In the genomic region with DNA sequence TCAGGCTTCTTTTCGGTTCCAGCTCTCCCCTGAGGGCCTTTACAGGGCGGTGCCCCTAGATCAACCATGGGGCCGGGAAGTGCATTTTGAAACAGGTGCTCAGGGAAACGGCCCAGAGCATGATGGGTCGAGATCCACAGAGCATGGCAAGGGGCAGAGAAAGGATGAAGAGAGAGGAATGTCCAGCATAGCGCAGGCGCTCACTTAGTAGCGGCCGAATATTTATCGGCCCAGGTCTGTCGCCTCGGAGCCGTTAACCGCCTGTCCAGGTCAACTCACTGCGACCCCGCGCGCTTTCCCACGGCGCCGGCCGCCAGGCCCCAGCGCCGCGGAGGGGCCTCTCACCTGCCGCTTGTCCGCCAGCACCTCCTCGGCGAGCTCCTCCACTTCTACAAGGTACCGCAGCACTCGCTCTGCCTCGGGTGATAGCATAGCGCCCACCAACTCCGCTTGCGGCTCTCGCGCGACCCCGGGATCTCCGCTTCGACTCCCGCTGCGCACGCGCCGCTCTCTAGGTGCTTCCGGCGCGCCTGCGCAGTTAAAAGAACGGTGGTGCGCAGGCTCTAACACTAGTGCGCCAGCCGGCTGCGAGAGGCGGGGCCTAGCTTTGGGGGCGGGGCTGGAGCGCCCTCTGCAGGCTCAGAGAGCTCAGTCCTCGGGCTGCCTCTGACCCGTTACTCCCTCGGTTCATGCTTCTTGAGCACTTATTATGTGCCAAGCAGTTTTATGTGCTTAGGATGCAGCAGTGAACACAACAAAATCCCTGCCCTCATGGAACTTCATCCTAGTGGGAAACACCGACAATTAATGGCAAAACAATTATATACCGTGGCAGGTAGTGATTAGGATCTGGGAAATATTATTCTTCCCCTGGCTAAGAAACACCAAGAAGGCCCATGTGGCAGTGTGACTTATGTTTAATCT, we compare ENCODE assay signal across 8 cellular contexts. TPM values are rescaled to one million over a fixed set of nuclear protein-coding genes. Genes with fewer than 3 reads are reported as not detected.
DNase-seq lines count a peak whose midpoint lies in the region; TF ChIP-seq lines count a peak whose summit lies in the region.

A gene (minus strand): TSS at position 517 of the 924 bp plus-strand sequence. CDS start 85 bp downstream, at position 432.

- no peaks in the 10 kb centered on the region for H3K9me3 ChIP-seq in SJSA1 (replicated peaks)

- TF ChIP-seq CTCF in GM10266 (IDR thresholded peaks at IDR 0.05; ENCODE audit: control insufficient read depth, insufficient read depth, low read depth, missing control alignments) (peak; percentile 94), HFFc6 (IDR thresholded peaks at IDR 0.05) (peak; percentile 93)

- no peaks in the 10 kb centered on the region for H3K9me3 Mint-ChIP-seq in HFFc6

- H3K4me3 Mint-ChIP-seq in HFFc6, result peak within 1 kb of the TSS; percentile 97

- peaks cover 42% of the 10 kb centered on the region for H3K36me3 ChIP-seq in SJSA1

- H3K36me3 Mint-ChIP-seq in HFFc6 (ENCODE audit: low read depth), result peaks cover 29% of the 10 kb centered on the region

- H3K27me3 Mint-ChIP-seq in HFFc6 (ENCODE audit: insufficient read depth), result peaks cover 11% of the 10 kb centered on the region

- H3K27ac ChIP-seq in SJSA1, result peak within 1 kb of the TSS; percentile 31

- H3K4me1 ChIP-seq in SJSA1 (replicated peaks), result peaks cover 16% of the 10 kb centered on the region

- DNase-seq in GM10266 (ENCODE audit: extremely low spot score), result peak; percentile 95
- peak; percentile 93 for DNase-seq in HFFc6
- peak; percentile 92 for DNase-seq in MV-4-11 (lab: John Stamatoyannopoulos, UW)
- DNase-seq in SJSA1 (ENCODE audit: low read depth in 1 of 2, low spot score in 2 of 2), result peak; percentile 88 to 96
- DNase-seq in activated naive CD4-positive, alpha-beta T cell (lab: John Stamatoyannopoulos, UW), result peak; percentile 88 to 97 (median 91)
- peak; percentile 93 for DNase-seq in germinal center (ENCODE audit: low spot score)
- peak; percentile 74 for DNase-seq in non-pigmented ciliary epithelial cell (ENCODE audit: low read depth)
- peak; percentile 95 for DNase-seq in superior temporal gyrus (ENCODE audit: extremely low spot score)

- peak within 1 kb of the TSS; percentile 92 for H3K27ac Mint-ChIP-seq in HFFc6

- H3K4me3 ChIP-seq in SJSA1, result peak within 1 kb of the TSS; percentile 88

- peaks cover 28% of the 10 kb centered on the region for H3K4me1 Mint-ChIP-seq in HFFc6 (ENCODE audit: low read depth)

- H3K27me3 ChIP-seq in SJSA1 (replicated peaks), result no peaks in the 10 kb centered on the region

RNA-seq across cellular contexts. Expression of the gene that starts here (rescaled TPM):
- total RNA-seq in HFFc6 (2021; fragmentation: NEBNext Ultra II Directional; extraction: Animal tissue kit (Norgen Biotek cat#: 25700)), result 10 to 100 TPM; 12.2 to 17.1 (median 13.1) TPM
- total RNA-seq in SJSA1 (2014; rRNA removed; shearing (Covaris generic)), result 6.6 and 13.4 TPM in 2 replicates

Comparison
In these comparisons a context has a peak if more than half of its experiments do, and no peak if none do; other contexts are left out.
1. Peak in every context shown above with its lines: DNase-seq, H3K4me3 ChIP-seq and H3K27ac ChIP-seq.